ENCODE assay signal across 8 cellular contexts in the genomic region with DNA sequence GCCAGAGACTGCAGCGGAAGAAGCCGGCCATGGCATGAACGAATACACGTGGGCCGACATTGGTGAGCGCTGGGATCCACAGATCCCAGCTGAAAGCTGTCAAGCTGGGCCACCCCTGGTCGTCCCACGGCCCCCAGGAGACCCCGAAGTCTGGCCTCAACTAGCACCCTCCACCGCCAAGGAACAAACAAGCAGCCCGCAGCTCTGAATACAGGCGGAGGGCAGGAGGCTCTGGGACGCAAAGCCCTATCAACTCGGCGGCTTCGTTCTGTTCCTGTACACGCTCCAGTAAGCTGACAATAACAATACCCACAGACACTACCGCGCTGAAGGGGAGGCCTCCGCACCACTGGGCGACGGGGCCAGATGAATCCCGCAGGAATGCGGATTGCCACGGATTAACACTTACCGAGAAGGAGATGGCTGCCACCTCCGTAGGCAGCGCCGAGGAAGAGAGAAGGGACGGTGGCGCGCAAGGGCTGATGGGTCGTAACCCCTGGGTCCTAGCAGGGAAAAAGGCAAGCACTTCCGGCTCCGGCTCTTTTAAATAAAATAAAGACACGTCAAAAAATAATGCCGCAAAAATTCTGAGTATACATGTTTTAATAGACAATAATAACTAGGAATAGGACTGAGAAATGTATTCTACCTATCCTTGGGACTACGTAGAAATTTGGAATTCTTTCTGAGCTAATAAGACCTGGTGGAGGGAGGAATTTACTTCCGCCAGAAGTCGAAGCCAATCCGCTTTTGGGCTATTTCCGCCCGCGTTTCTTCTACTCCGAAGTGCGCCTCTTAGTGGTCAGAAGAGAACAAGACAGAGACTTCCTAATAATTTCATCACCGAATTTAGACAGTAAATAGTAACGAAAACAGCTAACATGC. TPM values are rescaled to one million over a fixed set of nuclear protein-coding genes. Genes with fewer than 3 reads are reported as not detected.
DNase-seq lines count a peak whose midpoint lies in the region; ATAC-seq and TF ChIP-seq lines count a peak whose summit lies in the region.

A gene (minus strand): TSS at position 481 of the 885 bp plus-strand sequence. CDS start 1,328 bp downstream, outside the sequence.

- H3K4me1 ChIP-seq in left lung: peaks cover 28 to 39% of the 10 kb centered on the region in 2 donors

- peak; percentile 90 for DNase-seq in CD14-positive monocyte (ENCODE audit: low spot score)
- DNase-seq in NCI-H748 (lab: John Stamatoyannopoulos, UW; ENCODE audit: unreplicated experiment): peak; percentile 91
- peak; percentile 81 for DNase-seq in activated CD4-positive, alpha-beta T cell treated with anti-CD3 and anti-CD28 coated beads, Interleukin-2, amount 50 U/mL, for 1 hour
- DNase-seq in dermis blood vessel endothelial cell: peak; percentile 97
- DNase-seq in left lung: peak; percentile 87 to 92
- peak; percentile 76 to 78 for DNase-seq in stimulated activated CD4-positive, alpha-beta T cell treated with anti-CD3 and anti-CD28 coated beads, Interleukin-2, amount 100 ng/mL, for 48 hours

- ATAC-seq in GM19372 (IDR thresholded peaks at IDR 0.05; ENCODE audit: low read depth, unreplicated experiment) (peak; percentile 81), HG03558 (IDR thresholded peaks at IDR 0.05; ENCODE audit: extremely low read depth, unreplicated experiment) (peak; percentile 63), left lung (peak; percentile 98)

- H3K27ac Mint-ChIP-seq in CD14-positive monocyte: peak within 1 kb of the TSS; percentile 97 to 100 (median 99)

- peaks cover 0 to 2% (median 0%) of the 10 kb centered on the region in 3 donors for H3K27me3 Mint-ChIP-seq in CD14-positive monocyte (ENCODE audit: low read depth in 3 of 3)

- H3K4me1 Mint-ChIP-seq in CD14-positive monocyte: peaks cover 42% of the 10 kb centered on the region

- H3K27me3 ChIP-seq in left lung: no peaks in the 10 kb centered on the region

- no peaks in the 10 kb centered on the region for H3K9me3 Mint-ChIP-seq in CD14-positive monocyte

- peak within 1 kb of the TSS; percentile 96 to 97 for H3K4me3 Mint-ChIP-seq in CD14-positive monocyte

- peak; percentile 86 for TF ChIP-seq CTCF in CD14-positive monocyte (IDR thresholded peaks at IDR 0.05)
- TF ChIP-seq CTCF in left lung (IDR thresholded peaks at IDR 0.05): peak; percentile 77 to 79

- intact Hi-C loops in CD14-positive monocyte (cut with micrococcal nuclease): loop anchor here in 1 of 2 donors (5.0 kb wide), 1 partner anchor 284 kb away; a partner anchor contains a TSS
- intact Hi-C loops in left lung (cut with DNase I): no loop called here

- H3K36me3 ChIP-seq in left lung: peaks cover 0 to 38% of the 10 kb centered on the region in 2 donors

- H3K36me3 Mint-ChIP-seq in CD14-positive monocyte: peaks cover 37 to 38% of the 10 kb centered on the region in 2 donors

- H3K27ac ChIP-seq in left lung: peak within 1 kb of the TSS; percentile 92 to 98

- H3K9me3 ChIP-seq in left lung: no peaks in the 10 kb centered on the region

- peak within 1 kb of the TSS; percentile 79 to 88 for H3K4me3 ChIP-seq in left lung

RNA-seq across cellular contexts. Expression of the gene that starts here (rescaled TPM):
- polyA plus RNA-seq in CD14-positive monocyte: 1,000 to 10,000 TPM in 1 of 2 donors, 100 to 1,000 TPM in 1; 942 to 1,052 TPM
- 632 and 1,383 TPM in 2 replicates for total RNA-seq in dermis blood vessel endothelial cell
- 1,000 to 10,000 TPM; 1,223 to 1,263 TPM for total RNA-seq in left lung

Comparison
In these comparisons a context has a peak if more than half of its experiments do, and no peak if none do; other contexts are left out.
1. Peak in every context shown above with its lines: DNase-seq, ATAC-seq, H3K4me3 ChIP-seq and H3K27ac ChIP-seq.